Comparison of ENCODE assay signal across 18 cellular contexts in the genomic region with DNA sequence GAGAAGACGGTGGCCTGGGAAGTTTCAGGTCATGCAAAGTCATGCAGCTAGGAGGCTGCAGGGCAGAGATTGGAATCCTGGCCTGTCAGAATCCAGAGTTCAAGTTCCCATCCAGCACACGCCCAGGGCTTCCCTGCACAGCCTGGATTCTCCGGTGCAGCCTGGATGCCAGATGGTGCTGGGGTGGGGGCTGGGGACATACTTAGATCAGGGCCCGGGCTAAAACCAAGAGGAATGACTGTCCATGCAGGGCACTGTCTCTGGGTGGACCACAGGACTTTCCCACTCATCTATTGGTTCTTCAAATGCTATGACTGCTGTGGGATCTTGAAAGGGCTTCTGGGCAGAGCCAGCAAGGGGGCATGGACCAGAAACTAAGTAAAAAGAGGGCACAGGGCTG. TPM values are rescaled to one million over a fixed set of nuclear protein-coding genes. Genes with fewer than 3 reads are reported as not detected.
A peak's percentile ranks its signal among the peaks of the same experiment; 100 is the strongest.
DNase-seq lines count a peak whose midpoint lies in the region; ATAC-seq, FAIRE-seq and TF ChIP-seq lines count a peak whose summit lies in the region.
"Had no signal": no experiment of that assay in that cellular context is flagged by ENCODE, and none has a peak within 500 bp of the region (broad histone marks: within the 10 kb centered on the region; RNA-seq: fewer than 3 reads in every experiment).

No MANE protein-coding gene starts in this region.

- no peak for FAIRE-seq in kidney (lab: Jason Lieb, UNC)
- FAIRE-seq: GM12878, GM18507 had no signal

- DNase-seq in NCI-H524 (lab: John Stamatoyannopoulos, UW) (peak; percentile 42 to 72), NCI-H524 treated with DMSO at 0.1 percent for 48 hours (lab: John Stamatoyannopoulos, UW) (no peak), SK-N-SH (no peak), kidney (peak; percentile 21), adrenal gland (no peak)
- no peak for DNase-seq in activated effector memory CD4-positive, alpha-beta T cell treated with anti-CD3 and anti-CD28 coated beads, Interleukin-2, amount 50 U/mL, for 16 hours
- DNase-seq: 8988T; AML-193; CD8-positive, alpha-beta memory T cell; DMS79; HCEC 1CT; HFFc6 had no signal

- H3K36me3 ChIP-seq in SK-N-SH (replicated peaks in 1 of 2; ENCODE audit: control insufficient read depth in 1 of 2, insufficient read depth in 2 of 2, low read length in 1 of 2) (no peaks in the 10 kb centered on the region), kidney (ENCODE audit: control insufficient read depth in 1 of 2, insufficient read depth in 2 of 2, low read length in 2 of 2) (no peaks in the 10 kb centered on the region), adrenal gland (replicated peaks in 1 of 2) (no peaks in the 10 kb centered on the region)
- H3K36me3 ChIP-seq: BLaER1 had no signal

- H3K9ac ChIP-seq in SK-N-SH = no peak overlapping the region
- no peak overlapping the region for H3K9ac ChIP-seq in kidney (ENCODE audit: low read length in 2 of 2)
- H3K9ac ChIP-seq: BLaER1 had no signal

- H3K4me3 ChIP-seq in SK-N-SH (ENCODE audit: low read depth in 2 of 2, low read length in 1 of 2) = no peak overlapping the region
- H3K4me3 ChIP-seq in kidney (ENCODE audit: low read length in 2 of 2) = no peak overlapping the region
- H3K4me3 ChIP-seq in adrenal gland = no peak overlapping the region
- H3K4me3 ChIP-seq: BLaER1, GM12878 had no signal

- H3K4me2 ChIP-seq in SK-N-SH = no peak overlapping the region
- H3K4me2 ChIP-seq: BLaER1 had no signal

- no peak for TF ChIP-seq POLR2A in adrenal gland (IDR thresholded peaks at IDR 0.05)

- POLR2A ChIA-PET in SK-N-SH (lab: Yijun Ruan, JAX) = interaction anchor here (0.9 to 1.3 kb wide), 2 partner anchors 25 to 115 kb away, joined by 3 read pairs; a partner anchor contains a TSS

- no peak for TF ChIP-seq RAD21 in SK-N-SH (IDR thresholded peaks at IDR 0.05; ENCODE audit: low read length)

- H3K4me1 ChIP-seq in SK-N-SH (ENCODE audit: control insufficient read depth in 1 of 2, insufficient read depth in 2 of 2, low read depth in 1 of 2, low read length in 1 of 2) (peaks cover 0 to 87% of the 10 kb centered on the region in 2 experiments; a peak in 2 of 4 replicates), kidney (ENCODE audit: control insufficient read depth in 1 of 2, insufficient read depth in 1 of 2, low read depth in 1 of 2, low read length in 2 of 2) (no peaks in the 10 kb centered on the region), adrenal gland (replicated peaks in 1 of 2) (no peaks in the 10 kb centered on the region)

- no peak for ATAC-seq in HG02610 (IDR thresholded peaks at IDR 0.05; ENCODE audit: unreplicated experiment)
- ATAC-seq: GM12878 had no signal

- H4K20me1 ChIP-seq in SK-N-SH (ENCODE audit: insufficient read depth) = no peaks in the 10 kb centered on the region
- H4K20me1 ChIP-seq: BLaER1 had no signal

- H3K27me3 ChIP-seq in SK-N-SH (ENCODE audit: insufficient read depth) (no peaks in the 10 kb centered on the region; the same call in 1 of the 2 replicates), adrenal gland (no peaks in the 10 kb centered on the region)
- H3K27me3 ChIP-seq: BLaER1 had no signal

- no peak overlapping the region for H2AFZ ChIP-seq in SK-N-SH (ENCODE audit: low read depth)

- H3F3A ChIP-seq in SK-N-SH (replicated peaks; ENCODE audit: insufficient read depth) = no peaks in the 10 kb centered on the region

- CTCF ChIA-PET in SK-N-SH (lab: Yijun Ruan, JAX) = interaction anchor here (1.2 to 29.7 kb wide), 3 partner anchors 8 to 24 kb away, joined by 5 to 604 read pairs (median 302); a partner anchor contains a TSS

- TF ChIP-seq CTCF in SK-N-SH (IDR thresholded peaks at IDR 0.05) (no peak), kidney (IDR thresholded peaks at IDR 0.05; ENCODE audit: borderline replicate concordance, extremely low read depth, insufficient read depth) (no peak), adrenal gland (IDR thresholded peaks at IDR 0.05) (no peak)

- H3K9me3 ChIP-seq in SK-N-SH = no peaks in the 10 kb centered on the region
- no peaks in the 10 kb centered on the region for H3K9me3 ChIP-seq in kidney (ENCODE audit: control insufficient read depth in 1 of 2, low read length in 2 of 2)
- no peaks in the 10 kb centered on the region for H3K9me3 ChIP-seq in adrenal gland (replicated peaks in 1 of 3)
- H3K9me3 ChIP-seq: BLaER1 had no signal

- no peak for TF ChIP-seq EP300 in SK-N-SH (IDR thresholded peaks at IDR 0.05; ENCODE audit: borderline replicate concordance in 1 of 2, low read depth in 1 of 2, low read length in 1 of 2)

- H3K9me2 ChIP-seq in SK-N-SH = no peaks in the 10 kb centered on the region

- H3K79me2 ChIP-seq in SK-N-SH (ENCODE audit: insufficient read depth) = no peaks in the 10 kb centered on the region

- intact Hi-C loops in kidney (cut with DNase I) (no loop called here), adrenal gland (cut with DNase I) (no loop called here)

- peak overlapping the region in 1 of 2 experiments; percentile 99; a peak in 2 of 4 replicates for H3K27ac ChIP-seq in SK-N-SH (ENCODE audit: low read depth in 2 of 2, low read length in 1 of 2)
- H3K27ac ChIP-seq in kidney (ENCODE audit: low read depth in 2 of 2, low read length in 2 of 2) = no peak overlapping the region
- H3K27ac ChIP-seq in adrenal gland = no peak overlapping the region
- H3K27ac ChIP-seq: BLaER1, HL-60 had no signal

- 43% methylated on average over 4 of the region's 4 CpGs for WGBS in SK-N-SH (ENCODE audit: low lambda C conversion rate)
- WGBS in adrenal gland, 4 donors = 79 to 88% (median 85%) methylated on average over 4 of the region's 4 CpGs

TF ChIP-seq in SK-N-SH, 30 proteins besides CTCF, POLR2A, EP300 and RAD21:
- TF ChIP-seq RCOR1 (IDR thresholded peaks at IDR 0.05; ENCODE audit: low read length) (peak; percentile 53; the same call in 1 of the 2 replicates), GABPA (IDR thresholded peaks at IDR 0.05; ENCODE audit: low read depth) (no peak)

RNA-seq across cellular contexts. Expression of a gene that starts 24.6 kb away (rescaled TPM):
- 0.12 and 0.62 TPM in 2 replicates for polyA plus RNA-seq in SK-N-SH (2012; rRNA removed)
- polyA plus RNA-seq in SK-N-SH (2012; cell fraction: cytosol; rRNA removed) = 0.59 and 0.60 TPM in 2 replicates
- 0.35 and 1.3 TPM in 2 replicates for polyA plus RNA-seq in SK-N-SH (2012; cell fraction: nucleus; rRNA removed)
- not detected for total RNA-seq in kidney
- 0.95 TPM for polyA plus RNA-seq in kidney (ENCODE audit: insufficient read depth, low read depth, low replicate concordance)
- 1 to 10 TPM in 2 of 8 donors, not detected in 6; 1.1 to 2.5 TPM for total RNA-seq in adrenal gland
- 1 to 10 TPM in 1 of 3 donors, under 1 TPM in 2; 0.22 to 1.6 (median 0.61) TPM for polyA plus RNA-seq in adrenal gland
- total RNA-seq: CD8-positive, alpha-beta memory T cell; G401; GM12878; HFFc6 had no signal
- polyA plus RNA-seq: GM12878 had no signal

Comparison
In these comparisons a context has a peak if more than half of its experiments do, and no peak if none do; other contexts are left out.
1. DNase-seq: peak in NCI-H524 (2 of 2) and kidney (single experiment); none in NCI-H524 treated with DMSO at 0.1 percent for 48 hours (single experiment), SK-N-SH (single experiment), activated effector memory CD4-positive, alpha-beta T cell treated with anti-CD3 and anti-CD28 coated beads, Interleukin-2, amount 50 U/mL, for 16 hours (single experiment) and adrenal gland (0 of 7).